In genomic region chr9:16154570-16155078, GRCh38 we compare ENCODE assay signal across 8 cellular contexts.
A peak's percentile ranks its signal among the peaks of the same experiment; 100 is the strongest.
DNase-seq lines count a peak whose midpoint lies in the region; ATAC-seq and TF ChIP-seq lines count a peak whose summit lies in the region.

No MANE protein-coding gene starts in this region.

- peak overlapping the region; percentile 43 for H3K4me3 ChIP-seq in endodermal cell (ENCODE audit: low read length)

- peak overlapping the region; percentile 31 for H3K4me2 ChIP-seq in H9 (ENCODE audit: insufficient read depth, insufficient read length, low read length)

- H3K4me3 Mint-ChIP-seq in H9 (peak overlapping the region; percentile 53 to 71), endodermal cell (peak overlapping the region; percentile 38), osteocyte (ENCODE audit: unreplicated experiment) (no peak overlapping the region)

- H2BK5ac ChIP-seq in H9 (ENCODE audit: insufficient read length, low read length) = no peak overlapping the region

- H3K18ac ChIP-seq in H9 (ENCODE audit: insufficient read length, low read depth, low read length) = no peak overlapping the region

- H3K27ac ChIP-seq in H9 (ENCODE audit: insufficient read length, low read depth, low read length) = no peak overlapping the region
- no peak overlapping the region for H3K27ac ChIP-seq in endodermal cell (ENCODE audit: low read depth, low read length)

- no peak overlapping the region for H3K14ac ChIP-seq in H9 (ENCODE audit: insufficient read depth, low read length)

- no peak overlapping the region for H2BK12ac ChIP-seq in H9 (ENCODE audit: insufficient read length, low read depth, low read length)

- H2AFZ ChIP-seq in H9 (ENCODE audit: low read length) = peak overlapping the region; percentile 18

- DNase-seq in H9 (peak; percentile 85), NCI-H82 treated with DMSO at 0.1 percent for 48 hours (lab: John Stamatoyannopoulos, UW; ENCODE audit: unreplicated experiment) (peak; percentile 33), endodermal cell (peak; percentile 93), osteocyte (ENCODE audit: extremely low spot score, unreplicated experiment) (no peak), cortex of kidney (lab: John Stamatoyannopoulos, UW) (no peak)

- no peak overlapping the region for H2AK5ac ChIP-seq in H9 (ENCODE audit: insufficient read length, low read length)

- peak; percentile 70 for TF ChIP-seq CTCF in H9 (conservative IDR thresholded peaks at IDR 0.05)
- TF ChIP-seq CTCF in endodermal cell (conservative IDR thresholded peaks at IDR 0.05) = peak; percentile 83
- TF ChIP-seq CTCF in osteocyte (IDR thresholded peaks at IDR 0.05) = peak; percentile 34

- H3K9ac ChIP-seq in ES-I3 (ENCODE audit: low read depth, low read length) (peak overlapping the region; percentile 16; the same call in 1 of the 2 replicates), H9 (ENCODE audit: extremely low read depth, insufficient read length, low read length) (no peak overlapping the region), endodermal cell (ENCODE audit: extremely low read depth, low read length, poor library complexity, severe bottlenecking) (no peak overlapping the region)

- no peak overlapping the region for H4K5ac ChIP-seq in H9 (ENCODE audit: insufficient read length, low read depth, low read length)

- no peak overlapping the region for H2BK15ac ChIP-seq in H9 (ENCODE audit: low read depth, low read length)

- ATAC-seq in GM21526 (IDR thresholded peaks at IDR 0.05; ENCODE audit: low FRiP score, unreplicated experiment) = no peak
- ATAC-seq in HG03196 (IDR thresholded peaks at IDR 0.05; ENCODE audit: unreplicated experiment) = no peak

- H3K36me3 ChIP-seq in ES-I3 (ENCODE audit: insufficient read depth, low read length) (no peaks in the 10 kb centered on the region), endodermal cell (ENCODE audit: control insufficient read depth, insufficient read depth, low read length) (no peaks in the 10 kb centered on the region)

- no CpG with 5 or more reads among the region's 27 CpGs for WGBS in H9 (ENCODE audit: extremely low coverage, insufficient read length, low lambda C conversion rate)
- WGBS in endodermal cell (ENCODE audit: insufficient coverage in 1 of 2, insufficient read length in 1 of 2), 2 experiments = 12 to 22% methylated on average over 11 to 27 of the region's 27 CpGs

- no peak overlapping the region for H2BK120ac ChIP-seq in H9 (ENCODE audit: low read depth, low read length, poor library complexity, severe bottlenecking)

- no peak overlapping the region for H4K8ac ChIP-seq in H9 (replicated peaks; ENCODE audit: insufficient read length, low read depth, low read length)

- H3K4ac ChIP-seq in H9 (ENCODE audit: low read depth, low read length) = no peak overlapping the region

- H3K79me2 ChIP-seq in H9 (ENCODE audit: insufficient read depth, low read length) = no peaks in the 10 kb centered on the region

- no peaks in the 10 kb centered on the region for H3K23me2 ChIP-seq in H9 (ENCODE audit: insufficient read length, low read depth, low read length, poor library complexity, severe bottlenecking)

- no peaks in the 10 kb centered on the region for H3K79me1 ChIP-seq in H9 (ENCODE audit: insufficient read depth, low read depth, low read length, poor library complexity, severe bottlenecking)

- H3K23ac ChIP-seq in H9 (ENCODE audit: insufficient read length, low read depth, low read length) = no peak overlapping the region

- no peaks in the 10 kb centered on the region for H3K9me3 Mint-ChIP-seq in H9
- no peaks in the 10 kb centered on the region for H3K9me3 Mint-ChIP-seq in endodermal cell
- no peaks in the 10 kb centered on the region for H3K9me3 Mint-ChIP-seq in osteocyte (ENCODE audit: unreplicated experiment)

- H4K20me1 ChIP-seq in H9 (ENCODE audit: control insufficient read depth, insufficient read depth, insufficient read length) = no peaks in the 10 kb centered on the region

- H3K9me3 ChIP-seq in ES-I3 (ENCODE audit: control insufficient read depth, insufficient read depth, low read length) = no peaks in the 10 kb centered on the region
- H3K9me3 ChIP-seq in H9 (ENCODE audit: control insufficient read depth, low read depth, low read length) = no peaks in the 10 kb centered on the region
- no peaks in the 10 kb centered on the region for H3K9me3 ChIP-seq in endodermal cell (ENCODE audit: control insufficient read depth, low read length)

- H3K56ac ChIP-seq in H9 (ENCODE audit: insufficient read length, low read depth, low read length) = no peak overlapping the region

- H3K27ac Mint-ChIP-seq in H9 = no peak overlapping the region
- H3K27ac Mint-ChIP-seq in endodermal cell = no peak overlapping the region
- H3K27ac Mint-ChIP-seq in osteocyte (ENCODE audit: unreplicated experiment) = no peak overlapping the region

- H3K27me3 ChIP-seq in H9 (ENCODE audit: insufficient read depth, low read length) = no peaks in the 10 kb centered on the region; the same call in 1 of the 2 replicates
- peaks cover 30% of the 10 kb centered on the region for H3K27me3 ChIP-seq in endodermal cell (ENCODE audit: control insufficient read depth, insufficient read depth, low read length, poor library complexity, severe bottlenecking)

- no peaks in the 10 kb centered on the region for H3K4me1 ChIP-seq in ES-I3 (ENCODE audit: insufficient read depth, low read length)
- no peaks in the 10 kb centered on the region for H3K4me1 ChIP-seq in H9 (ENCODE audit: insufficient read depth, low read length)
- H3K4me1 ChIP-seq in endodermal cell (ENCODE audit: control insufficient read depth, insufficient read depth, low read length) = peaks cover 13% of the 10 kb centered on the region

- H2BK20ac ChIP-seq in H9 (ENCODE audit: low read depth, low read length, poor library complexity, severe bottlenecking) = no peak overlapping the region

- no peak overlapping the region for H3T11ph ChIP-seq in H9 (ENCODE audit: low read length)

- no peak overlapping the region for H4K91ac ChIP-seq in H9 (ENCODE audit: insufficient read length, low read depth, low read length)

- H3K27me3 Mint-ChIP-seq in H9 (ENCODE audit: low read depth) (peaks cover 42% of the 10 kb centered on the region), endodermal cell (ENCODE audit: insufficient read depth) (peaks cover 44% of the 10 kb centered on the region), osteocyte (ENCODE audit: unreplicated experiment) (no peaks in the 10 kb centered on the region)

- no peaks in the 10 kb centered on the region for H3K36me3 Mint-ChIP-seq in H9 (ENCODE audit: insufficient read depth in 1 of 3, low read depth in 3 of 3)
- no peaks in the 10 kb centered on the region for H3K36me3 Mint-ChIP-seq in endodermal cell (ENCODE audit: low read depth)
- no peaks in the 10 kb centered on the region for H3K36me3 Mint-ChIP-seq in osteocyte (ENCODE audit: unreplicated experiment)

- peaks cover 8 to 23% of the 10 kb centered on the region in 2 experiments for H3K4me1 Mint-ChIP-seq in H9
- H3K4me1 Mint-ChIP-seq in endodermal cell = peaks cover 12% of the 10 kb centered on the region
- H3K4me1 Mint-ChIP-seq in osteocyte (ENCODE audit: unreplicated experiment) = peaks cover 2% of the 10 kb centered on the region

Comparison
In these comparisons a context has a peak if more than half of its experiments do, and no peak if none do; other contexts are left out.
1. DNase-seq: peak in H9 (single experiment), NCI-H82 treated with DMSO at 0.1 percent for 48 hours (single experiment) and endodermal cell (single experiment); none in osteocyte (single experiment) and cortex of kidney (single experiment).
2. Peak in every context shown above with its lines, with median percentiles within 50 percentile points of each other: CTCF ChIP-seq.